In genomic region chr2:11412449-11412810, GRCh38 we compare ENCODE assay signal across 1 cellular context.
TF ChIP-seq lines count a peak whose summit lies in the region.

No MANE protein-coding gene starts in this region.

TF ChIP-seq in K562, 482 proteins besides CTCF, POLR2A, EP300 and RAD21 (continued from another document):
- peak; percentile 20; the same call in 1 of the 2 replicates for TF ChIP-seq ZNF316 (IDR thresholded peaks at IDR 0.05)
- TF ChIP-seq C11orf30 (IDR thresholded peaks at IDR 0.05; ENCODE audit: low read depth): 0 out of 2 replicates have a peak, but pooled peaks have one; percentile 14
TF ChIP-seq in K562: peak in this region for 2.
